In genomic region chr11:129695543-129696308, GRCh38 we compare ENCODE assay signal across 8 cellular contexts.
DNase-seq lines count a peak whose midpoint lies in the region; ATAC-seq and TF ChIP-seq lines count a peak whose summit lies in the region.

No MANE protein-coding gene starts in this region.

- H3K9ac ChIP-seq in neuronal stem cell (ENCODE audit: low read depth, low read length, poor library complexity): no peak overlapping the region

- peak; percentile 67 for TF ChIP-seq CTCF in AG09319 (IDR thresholded peaks at IDR 0.05; ENCODE audit: low read depth, low read length)
- TF ChIP-seq CTCF in fibroblast of pulmonary artery (IDR thresholded peaks at IDR 0.05; ENCODE audit: low read length, missing control alignments): peak; percentile 69
- peak; percentile 11 for TF ChIP-seq CTCF in thoracic aorta (IDR thresholded peaks at IDR 0.05)

- WGBS in neuronal stem cell (ENCODE audit: extremely low coverage in 2 of 2, insufficient read length in 2 of 2, insufficient replicate concordance in 1 of 2), 2 donors: no CpG with 5 or more reads among the region's 25 CpGs

- no peak overlapping the region for H2BK15ac ChIP-seq in neuronal stem cell (ENCODE audit: low read length)

- H3K4me3 ChIP-seq in fibroblast of pulmonary artery (replicated peaks; ENCODE audit: low read depth, low read length): peak overlapping the region; percentile 33
- peak overlapping the region; percentile 31 to 74 for H3K4me3 ChIP-seq in neuronal stem cell (ENCODE audit: low read length in 2 of 2)
- peak overlapping the region; percentile 54 for H3K4me3 ChIP-seq in thoracic aorta

- no peak overlapping the region for H4K91ac ChIP-seq in neuronal stem cell (ENCODE audit: low read depth, low read length, poor library complexity)

- H3K9me3 ChIP-seq in neuronal stem cell (replicated peaks in 1 of 2; ENCODE audit: control insufficient read depth in 2 of 2, insufficient read depth in 1 of 2, low read depth in 1 of 2, low read length in 2 of 2) (no peaks in the 10 kb centered on the region), thoracic aorta (no peaks in the 10 kb centered on the region)

- no peak overlapping the region for H2BK12ac ChIP-seq in neuronal stem cell (ENCODE audit: low read length)

- H4K8ac ChIP-seq in neuronal stem cell (ENCODE audit: low read depth, low read length): no peak overlapping the region

- H2BK120ac ChIP-seq in neuronal stem cell (ENCODE audit: low read depth, low read length): no peak overlapping the region

- no peak overlapping the region for H3K14ac ChIP-seq in neuronal stem cell (ENCODE audit: low read length)

- H2BK5ac ChIP-seq in neuronal stem cell (ENCODE audit: low read length): no peak overlapping the region

- H3K27ac ChIP-seq in neuronal stem cell (replicated peaks; ENCODE audit: low read length) (no peak overlapping the region), thoracic aorta (no peak overlapping the region)

- H3K18ac ChIP-seq in neuronal stem cell (ENCODE audit: low read length): peak overlapping the region; percentile 29

- no peak for DNase-seq in AG09319 (ENCODE audit: extremely low read depth, low read depth)
- peak; percentile 3 for DNase-seq in NCI-H748 treated with DMSO at 0.1 percent for 48 hours (lab: John Stamatoyannopoulos, UW)
- DNase-seq in activated T-cell treated with anti-CD3 and anti-CD28 coated beads for 4 hours: peak; percentile 58
- peak; percentile 35 for DNase-seq in fibroblast of pulmonary artery (ENCODE audit: low read depth)
- peak; percentile 60 for DNase-seq in neuronal stem cell (ENCODE audit: low spot score)
- no peak for DNase-seq in thoracic aorta (ENCODE audit: low spot score)

- peak; percentile 93 for ATAC-seq in GM18907 (IDR thresholded peaks at IDR 0.05; ENCODE audit: unreplicated experiment)
- ATAC-seq in HG03108 (IDR thresholded peaks at IDR 0.05; ENCODE audit: unreplicated experiment): peak; percentile 64
- no peak for ATAC-seq in thoracic aorta (ENCODE audit: insufficient number of reproducible peaks, low FRiP score, low read depth)

- peaks cover 0 to 4% of the 10 kb centered on the region in 2 donors for H3K4me1 ChIP-seq in neuronal stem cell (ENCODE audit: control insufficient read depth in 2 of 2, insufficient read depth in 1 of 2, low read depth in 1 of 2, low read length in 2 of 2)
- no peaks in the 10 kb centered on the region for H3K4me1 ChIP-seq in thoracic aorta (ENCODE audit: control insufficient read depth in 1 of 2, low read depth in 2 of 2)

- peaks cover 0 to 7% (median 2%) of the 10 kb centered on the region in 3 experiments for H3K27me3 ChIP-seq in neuronal stem cell (ENCODE audit: control insufficient read depth in 3 of 3, insufficient read depth in 3 of 3, low read depth in 1 of 3, low read length in 3 of 3)
- H3K27me3 ChIP-seq in thoracic aorta (replicated peaks; ENCODE audit: insufficient read depth): no peaks in the 10 kb centered on the region

- H3K4ac ChIP-seq in neuronal stem cell (ENCODE audit: low read length): no peak overlapping the region

- H3K4me2 ChIP-seq in neuronal stem cell (ENCODE audit: insufficient read depth, low read length, poor library complexity, severe bottlenecking): peak overlapping the region; percentile 76

- no peaks in the 10 kb centered on the region for H3K79me1 ChIP-seq in neuronal stem cell (ENCODE audit: low read depth, low read length)

- H3K36me3 ChIP-seq in neuronal stem cell (replicated peaks in 1 of 2; ENCODE audit: control insufficient read depth in 2 of 2, insufficient read depth in 2 of 2, low read length in 2 of 2) (no peaks in the 10 kb centered on the region), thoracic aorta (no peaks in the 10 kb centered on the region)

- no peak overlapping the region for H3K23ac ChIP-seq in neuronal stem cell (ENCODE audit: low read depth, low read length, poor library complexity)

- H2AFZ ChIP-seq in neuronal stem cell (ENCODE audit: low read length): peak overlapping the region; percentile 96

- no peak overlapping the region for H2AK5ac ChIP-seq in neuronal stem cell (ENCODE audit: low read depth, low read length)

Comparison
In these comparisons a context has a peak if more than half of its experiments do, and no peak if none do; other contexts are left out.
1. DNase-seq: peak in NCI-H748 treated with DMSO at 0.1 percent for 48 hours (single experiment), activated T-cell treated with anti-CD3 and anti-CD28 coated beads for 4 hours (single experiment), fibroblast of pulmonary artery (single experiment) and neuronal stem cell (single experiment); none in AG09319 (single experiment) and thoracic aorta (single experiment).
2. CTCF ChIP-seq: peak in every context shown above with its lines; median percentile 69 in fibroblast of pulmonary artery; 67 in AG09319; 11 in thoracic aorta.
3. Peak in every context shown above with its lines, with median percentiles within 50 percentile points of each other: H3K4me3 ChIP-seq.